16 cellular contexts compared by ENCODE assay signal in the genomic region with DNA sequence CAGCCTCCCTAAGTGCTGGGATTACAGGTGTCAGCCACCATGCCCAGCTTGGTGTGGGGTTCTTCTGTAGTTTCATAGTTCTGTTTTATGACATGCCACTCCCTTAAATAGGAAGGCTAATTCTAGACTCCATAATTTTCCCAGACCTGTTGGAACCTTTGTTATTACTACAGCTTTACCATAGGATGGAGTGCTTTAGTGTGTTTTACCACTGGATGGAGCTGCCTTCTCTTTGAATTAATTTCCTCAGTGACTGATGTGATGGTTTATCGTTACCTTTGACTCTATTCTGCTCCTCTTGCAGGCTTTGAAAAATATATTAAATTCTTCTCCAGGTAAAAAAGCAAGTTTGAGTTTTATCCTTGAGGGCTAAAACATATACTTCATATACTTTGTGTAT.
A peak's percentile ranks its signal among the peaks of the same experiment; 100 is the strongest.
DNase-seq lines count a peak whose midpoint lies in the region; ATAC-seq and TF ChIP-seq lines count a peak whose summit lies in the region.
"Had no signal": no experiment of that assay in that cellular context is flagged by ENCODE, and none has a peak within 500 bp of the region (broad histone marks: within the 10 kb centered on the region; RNA-seq: fewer than 3 reads in every experiment).

No MANE protein-coding gene starts in this region.

- WGBS in H9 (ENCODE audit: extremely low coverage, insufficient read length, low lambda C conversion rate): no CpG with 5 or more reads among the region's 1 CpG
- WGBS in mesendoderm (ENCODE audit: extremely low coverage, insufficient coverage, low lambda C conversion rate): no CpG with 5 or more reads among the region's 1 CpG

- H2BK5ac ChIP-seq in H9 (ENCODE audit: insufficient read length, low read length) (no peak overlapping the region), mesendoderm (ENCODE audit: low read length) (no peak overlapping the region)

- H3K27me3 ChIP-seq in H9 (ENCODE audit: insufficient read depth, low read length) (no peaks in the 10 kb centered on the region), OCI-LY3 (ENCODE audit: low read depth, low read length) (no peaks in the 10 kb centered on the region), mesendoderm (ENCODE audit: insufficient read depth, low read length, poor library complexity) (no peaks in the 10 kb centered on the region)
- H3K27me3 ChIP-seq: pancreas, upper lobe of left lung had no signal

- no peak overlapping the region for H4K8ac ChIP-seq in H9 (replicated peaks; ENCODE audit: insufficient read length, low read depth, low read length)
- no peak overlapping the region for H4K8ac ChIP-seq in mesendoderm (ENCODE audit: low read depth, low read length)

- no peak overlapping the region for H2BK12ac ChIP-seq in H9 (ENCODE audit: insufficient read length, low read depth, low read length)

- H3K56ac ChIP-seq in H9 (ENCODE audit: insufficient read length, low read depth, low read length): no peak overlapping the region
- H3K56ac ChIP-seq in mesendoderm (ENCODE audit: low read length): no peak overlapping the region

- H4K5ac ChIP-seq in H9 (ENCODE audit: insufficient read length, low read depth, low read length) (no peak overlapping the region), mesendoderm (ENCODE audit: low read length) (no peak overlapping the region)

- no peak overlapping the region for H2AFZ ChIP-seq in H9 (ENCODE audit: low read length)
- no peak overlapping the region for H2AFZ ChIP-seq in OCI-LY3 (ENCODE audit: low read depth, low read length)

- no peak overlapping the region for H3K14ac ChIP-seq in H9 (ENCODE audit: insufficient read depth, low read length)

- H3K79me1 ChIP-seq in H9 (ENCODE audit: insufficient read depth, low read depth, low read length, poor library complexity, severe bottlenecking) (no peaks in the 10 kb centered on the region), mesendoderm (ENCODE audit: low read length) (no peaks in the 10 kb centered on the region)

- H4K91ac ChIP-seq in H9 (ENCODE audit: insufficient read length, low read depth, low read length): no peak overlapping the region

- H3K4me1 Mint-ChIP-seq in H9: 0 out of 4 replicates have a peak, but pooled peaks cover 2 to 4% of the 10 kb centered on the region in 2 experiments

- H2BK120ac ChIP-seq in H9 (ENCODE audit: low read depth, low read length, poor library complexity, severe bottlenecking): no peak overlapping the region
- H2BK120ac ChIP-seq in mesendoderm (ENCODE audit: low read depth, low read length): no peak overlapping the region

- H3K4me3 ChIP-seq in OCI-LY3 (ENCODE audit: low read length): no peak overlapping the region
- no peak overlapping the region for H3K4me3 ChIP-seq in mesendoderm (ENCODE audit: low read length)
- H3K4me3 ChIP-seq: pancreas, upper lobe of left lung had no signal

- H3K23me2 ChIP-seq in H9 (ENCODE audit: insufficient read length, low read depth, low read length, poor library complexity, severe bottlenecking): no peaks in the 10 kb centered on the region

- no peak overlapping the region for H3K23ac ChIP-seq in H9 (ENCODE audit: insufficient read length, low read depth, low read length)
- H3K23ac ChIP-seq in mesendoderm (ENCODE audit: low read length): no peak overlapping the region

- H3K4me1 ChIP-seq in H9 (ENCODE audit: insufficient read depth, low read length): no peaks in the 10 kb centered on the region
- no peaks in the 10 kb centered on the region for H3K4me1 ChIP-seq in OCI-LY3 (ENCODE audit: low read length)
- no peaks in the 10 kb centered on the region for H3K4me1 ChIP-seq in mesendoderm (ENCODE audit: control insufficient read depth, low read depth, low read length)
- H3K4me1 ChIP-seq: pancreas, upper lobe of left lung had no signal

- no peak overlapping the region for H2BK20ac ChIP-seq in H9 (ENCODE audit: low read depth, low read length, poor library complexity, severe bottlenecking)

- no peak overlapping the region for H3K4me3 Mint-ChIP-seq in H9
- H3K4me3 Mint-ChIP-seq: T-helper 1 cell treated with Interleukin-12 subunit alpha and Interleukin-12 subunit beta and Interleukin-4 antibody, amounts not matched to agents 30 μg/mL and 1 μg/mL, for 36 hours had no signal

- H3K36me3 ChIP-seq in OCI-LY3 (replicated peaks; ENCODE audit: low read depth, low read length) (no peaks in the 10 kb centered on the region), mesendoderm (ENCODE audit: control insufficient read depth, insufficient read depth, low read length) (no peaks in the 10 kb centered on the region)
- H3K36me3 ChIP-seq: pancreas, upper lobe of left lung had no signal

- no peaks in the 10 kb centered on the region for H4K20me1 ChIP-seq in H9 (ENCODE audit: control insufficient read depth, insufficient read depth, insufficient read length)
- no peaks in the 10 kb centered on the region for H4K20me1 ChIP-seq in OCI-LY3 (ENCODE audit: insufficient read depth, low read length)

- no peak overlapping the region for H2BK15ac ChIP-seq in H9 (ENCODE audit: low read depth, low read length)
- no peak overlapping the region for H2BK15ac ChIP-seq in mesendoderm (replicated peaks; ENCODE audit: low read depth)

- ATAC-seq in GM21360 (IDR thresholded peaks at IDR 0.05; ENCODE audit: unreplicated experiment) (no peak), GM18519 (IDR thresholded peaks at IDR 0.05; ENCODE audit: low FRiP score, unreplicated experiment) (no peak)
- ATAC-seq: left cardiac atrium, pancreas had no signal

- H3K4me2 ChIP-seq in H9 (ENCODE audit: insufficient read depth, insufficient read length, low read length): no peak overlapping the region
- H3K4me2 ChIP-seq in OCI-LY3 (ENCODE audit: low read length): no peak overlapping the region
- H3K4me2 ChIP-seq in mesendoderm (ENCODE audit: low read length): no peak overlapping the region

- no peak overlapping the region for H3K9ac ChIP-seq in H9 (ENCODE audit: extremely low read depth, insufficient read length, low read length)
- H3K9ac ChIP-seq in OCI-LY3 (ENCODE audit: low read length): no peak overlapping the region
- no peak overlapping the region for H3K9ac ChIP-seq in mesendoderm (ENCODE audit: low read length)

- TF ChIP-seq CTCF in H9 (conservative IDR thresholded peaks at IDR 0.05): peak; percentile 51; the same call in 2 of the 3 replicates
- TF ChIP-seq CTCF in OCI-LY3 (IDR thresholded peaks at IDR 0.05; ENCODE audit: low read depth, low read length): peak; percentile 39

- H3K9me3 Mint-ChIP-seq in H9: no peaks in the 10 kb centered on the region
- H3K9me3 Mint-ChIP-seq: T-helper 1 cell treated with Interleukin-12 subunit alpha and Interleukin-12 subunit beta and Interleukin-4 antibody, amounts not matched to agents 30 μg/mL and 1 μg/mL, for 36 hours had no signal

- H3K27ac Mint-ChIP-seq in H9: no peak overlapping the region
- H3K27ac Mint-ChIP-seq: T-helper 1 cell treated with Interleukin-12 subunit alpha and Interleukin-12 subunit beta and Interleukin-4 antibody, amounts not matched to agents 30 μg/mL and 1 μg/mL, for 36 hours had no signal

- H2AK5ac ChIP-seq in H9 (ENCODE audit: insufficient read length, low read length) (no peak overlapping the region), mesendoderm (ENCODE audit: low read length) (no peak overlapping the region)

- no peak overlapping the region for H3K18ac ChIP-seq in H9 (ENCODE audit: insufficient read length, low read depth, low read length)
- H3K18ac ChIP-seq in mesendoderm (ENCODE audit: low read length): no peak overlapping the region

- H3K27ac ChIP-seq in H9 (ENCODE audit: insufficient read length, low read depth, low read length) (no peak overlapping the region), OCI-LY3 (ENCODE audit: low read length) (no peak overlapping the region), mesendoderm (ENCODE audit: low read depth, low read length) (no peak overlapping the region)
- H3K27ac ChIP-seq: pancreas, upper lobe of left lung had no signal

- H3K9me3 ChIP-seq in H9 (ENCODE audit: control insufficient read depth, low read depth, low read length): no peaks in the 10 kb centered on the region
- H3K9me3 ChIP-seq in OCI-LY3 (ENCODE audit: insufficient read depth, low read length): no peaks in the 10 kb centered on the region
- H3K9me3 ChIP-seq: pancreas, upper lobe of left lung had no signal

- H3T11ph ChIP-seq in H9 (ENCODE audit: low read length): no peak overlapping the region

- H3K79me2 ChIP-seq in H9 (ENCODE audit: insufficient read depth, low read length) (no peaks in the 10 kb centered on the region), OCI-LY3 (ENCODE audit: low read length) (no peaks in the 10 kb centered on the region), mesendoderm (ENCODE audit: control insufficient read depth, insufficient read depth, low read length) (no peaks in the 10 kb centered on the region)

- no peak overlapping the region for H3K4ac ChIP-seq in H9 (ENCODE audit: low read depth, low read length)
- H3K4ac ChIP-seq in mesendoderm (ENCODE audit: low read depth, low read length): no peak overlapping the region

- no peak for TF ChIP-seq POLR2A in erythroblast (IDR thresholded peaks at IDR 0.05; ENCODE audit: low read length)

- no peaks in the 10 kb centered on the region for H3K36me3 Mint-ChIP-seq in H9 (ENCODE audit: insufficient read depth in 1 of 3, low read depth in 3 of 3)

- H3K27me3 Mint-ChIP-seq in H9 (ENCODE audit: low read depth): no peaks in the 10 kb centered on the region

- DNase-seq in H9 (no peak), dermis microvascular lymphatic vessel endothelial cell (ENCODE audit: low read depth in 2 of 2) (peak; percentile 32 to 41), mesendoderm (peak; percentile 16), kidney glomerular epithelial cell (lab: John Stamatoyannopoulos, UW) (no peak), erythroblast (lab: John Stamatoyannopoulos, UW) (no peak)
- DNase-seq: activated CD4-positive, alpha-beta T cell treated with anti-CD3 and anti-CD28 coated beads, Interleukin-2, amount 50 U/mL, for 4 hours; activated gamma-delta T cell; left cardiac atrium; NCI-H146; pancreas; stimulated activated CD8-positive, alpha-beta memory T cell treated with anti-CD3 and anti-CD28 coated beads, Interleukin-4, amount 100 ng/mL, for 48 hours; upper lobe of left lung had no signal

Comparison
In these comparisons a context has a peak if more than half of its experiments do, and no peak if none do; other contexts are left out.
1. DNase-seq: peak in dermis microvascular lymphatic vessel endothelial cell (2 of 2) and mesendoderm (single experiment); none in H9 (single experiment), kidney glomerular epithelial cell (single experiment) and erythroblast (0 of 2).